Comparison of ENCODE assay signal across 17 cellular contexts in genomic region chr13:85373322-85373721, GRCh38.
DNase-seq lines count a peak whose midpoint lies in the region; ATAC-seq and TF ChIP-seq lines count a peak whose summit lies in the region.
"Had no signal": no experiment of that assay in that cellular context is flagged by ENCODE, and none has a peak within 500 bp of the region (broad histone marks: within the 10 kb centered on the region; RNA-seq: fewer than 3 reads in every experiment).

No MANE protein-coding gene starts in this region.

- H3K4me1 ChIP-seq in mammary epithelial cell (ENCODE audit: insufficient read depth, low read length) (peaks cover 4% of the 10 kb centered on the region), breast epithelium (no peaks in the 10 kb centered on the region), smooth muscle cell (ENCODE audit: low read depth) (no peaks in the 10 kb centered on the region)

- in situ Hi-C loops in mammary epithelial cell (cut with MboI; ENCODE audit: low sequenced_read_pairs in 2 of 2): no loop called here

- no peaks in the 10 kb centered on the region for H3F3A ChIP-seq in smooth muscle cell (ENCODE audit: low read depth)

- H3K4me2 ChIP-seq in mammary epithelial cell (ENCODE audit: insufficient read depth, low read depth, low read length) (no peak overlapping the region), smooth muscle cell (no peak overlapping the region)
- H3K4me2 ChIP-seq: BLaER1 treated with 17β-estradiol and CSF1 and Interleukin-3, amounts not matched to agents 10 nM and 100 nM had no signal

- H2AFZ ChIP-seq in mammary epithelial cell (ENCODE audit: low read depth, low read length) (peak overlapping the region; percentile 71), smooth muscle cell (ENCODE audit: low read depth) (peak overlapping the region; percentile 63)
- H2AFZ ChIP-seq: GM23248 had no signal

- no peak for ATAC-seq in GM18520 (IDR thresholded peaks at IDR 0.05; ENCODE audit: unreplicated experiment)

- H3K27me3 ChIP-seq in mammary epithelial cell (ENCODE audit: insufficient read depth, low read length) (no peaks in the 10 kb centered on the region), breast epithelium (no peaks in the 10 kb centered on the region), smooth muscle cell (ENCODE audit: low read depth) (no peaks in the 10 kb centered on the region)
- H3K27me3 ChIP-seq: BLaER1 treated with 17β-estradiol and CSF1 and Interleukin-3, amounts not matched to agents 10 nM and 100 nM had no signal

- H3K36me3 ChIP-seq in mammary epithelial cell (ENCODE audit: insufficient read depth, low read length) (no peaks in the 10 kb centered on the region), breast epithelium (no peaks in the 10 kb centered on the region), smooth muscle cell (ENCODE audit: low read depth) (no peaks in the 10 kb centered on the region)
- H3K36me3 ChIP-seq: BLaER1 treated with 17β-estradiol and CSF1 and Interleukin-3, amounts not matched to agents 10 nM and 100 nM had no signal

- WGBS in mammary epithelial cell (ENCODE audit: low coverage, missing lambda C conversion rate): 33% methylated on average over 3 of the region's 3 CpGs
- WGBS in smooth muscle cell (ENCODE audit: low lambda C conversion rate): 25% methylated on average over 3 of the region's 3 CpGs

- H3K9ac ChIP-seq in mammary epithelial cell (ENCODE audit: insufficient read depth, low read length) (no peak overlapping the region), smooth muscle cell (ENCODE audit: low read depth) (no peak overlapping the region)
- H3K9ac ChIP-seq: BLaER1 treated with 17β-estradiol and CSF1 and Interleukin-3, amounts not matched to agents 10 nM and 100 nM; GM23248 had no signal

- H3K9me3 ChIP-seq in mammary epithelial cell (replicated peaks; ENCODE audit: insufficient read depth, low read length): no peaks in the 10 kb centered on the region
- H3K9me3 ChIP-seq in breast epithelium: no peaks in the 10 kb centered on the region
- no peaks in the 10 kb centered on the region for H3K9me3 ChIP-seq in smooth muscle cell (replicated peaks; ENCODE audit: low read depth)

- dilution Hi-C loops in mammary epithelial cell (cut with HindIII; ENCODE audit: low sequenced_read_pairs): no loop called here

- H4K20me1 ChIP-seq in mammary epithelial cell (ENCODE audit: insufficient read depth, low read length) (no peaks in the 10 kb centered on the region), smooth muscle cell (ENCODE audit: low read depth) (no peaks in the 10 kb centered on the region)
- H4K20me1 ChIP-seq: BLaER1 treated with 17β-estradiol and CSF1 and Interleukin-3, amounts not matched to agents 10 nM and 100 nM had no signal

- H3K27ac ChIP-seq in mammary epithelial cell (ENCODE audit: insufficient read depth, low read depth, low read length): no peak overlapping the region
- H3K27ac ChIP-seq in breast epithelium: no peak overlapping the region
- H3K27ac ChIP-seq in smooth muscle cell (ENCODE audit: low read depth): no peak overlapping the region
- H3K27ac ChIP-seq: BLaER1 treated with 17β-estradiol and CSF1 and Interleukin-3, amounts not matched to agents 10 nM and 100 nM; GM23248; HL-60 had no signal

- no peak for DNase-seq in mammary epithelial cell
- DNase-seq in breast epithelium (ENCODE audit: low spot score in 2 of 2): no peak
- peak; percentile 88 for DNase-seq in LNCaP clone FGC (ENCODE audit: low read depth)
- DNase-seq in choroid plexus epithelial cell (ENCODE audit: low read depth): peak; percentile 17
- no peak for DNase-seq in smooth muscle cell (lab: John Stamatoyannopoulos, UW; ENCODE audit: unreplicated experiment)
- DNase-seq in HK-2 (ENCODE audit: unreplicated experiment): no peak
- DNase-seq in NOMO-1 treated with dmso at 0.1 percent for 144 hours (lab: John Stamatoyannopoulos, UW; ENCODE audit: unreplicated experiment): no peak
- DNase-seq: 8988T; CD4-positive, CD25-positive, alpha-beta regulatory T cell; CD8-positive, alpha-beta memory T cell; COR-L47; GM23248; HCEC 1CT; KBM-7 had no signal

- CTCF ChIA-PET in mammary epithelial cell (lab: Charles Lee; ENCODE audit: low non-redundant PET): no interaction called here

- no peak for TF ChIP-seq CTCF in mammary epithelial cell (conservative IDR thresholded peaks at IDR 0.05 in 1 of 2, IDR thresholded peaks at IDR 0.05 in 1 of 2; ENCODE audit: extremely low read depth in 1 of 2, insufficient read depth in 1 of 2, low read depth in 1 of 2, low read length in 2 of 2)
- no peak for TF ChIP-seq CTCF in breast epithelium (IDR thresholded peaks at IDR 0.05)
- TF ChIP-seq CTCF in LNCaP clone FGC (IDR thresholded peaks at IDR 0.05; ENCODE audit: control insufficient read depth, extremely low read depth, insufficient read depth): no peak
- TF ChIP-seq CTCF in choroid plexus epithelial cell (conservative IDR thresholded peaks at IDR 0.05; ENCODE audit: low read depth, low read length): no peak
- TF ChIP-seq CTCF in smooth muscle cell (IDR thresholded peaks at IDR 0.05; ENCODE audit: borderline replicate concordance, insufficient read depth, poor library complexity, severe bottlenecking): no peak

- TF ChIP-seq POLR2A in breast epithelium (IDR thresholded peaks at IDR 0.05): no peak

- intact Hi-C loops in mammary epithelial cell (cut with micrococcal nuclease) (no loop called here), breast epithelium (cut with DNase I; ENCODE audit: low total_unique reads) (no loop called here)

- BruUV-seq in mammary epithelial cell (replicated peaks; lab: Mats Ljungman, UMichigan): no TSS peak

- H3K4me3 ChIP-seq in mammary epithelial cell (replicated peaks in 1 of 3; ENCODE audit: insufficient read depth in 1 of 3, low read depth in 2 of 3, low read length in 3 of 3): no peak overlapping the region
- H3K4me3 ChIP-seq in breast epithelium: no peak overlapping the region
- no peak overlapping the region for H3K4me3 ChIP-seq in LNCaP clone FGC (ENCODE audit: low read depth, low read length)
- no peak overlapping the region for H3K4me3 ChIP-seq in choroid plexus epithelial cell (ENCODE audit: low read depth, low read length)
- no peak overlapping the region for H3K4me3 ChIP-seq in smooth muscle cell
- H3K4me3 ChIP-seq: BLaER1 treated with 17β-estradiol and CSF1 and Interleukin-3, amounts not matched to agents 10 nM and 100 nM; GM23248 had no signal

- H3K79me2 ChIP-seq in mammary epithelial cell (ENCODE audit: insufficient read depth, low read length) (no peaks in the 10 kb centered on the region), smooth muscle cell (ENCODE audit: low read depth) (no peaks in the 10 kb centered on the region)

Comparison
In these comparisons a context has a peak if more than half of its experiments do, and no peak if none do; other contexts are left out.
1. DNase-seq: peak in LNCaP clone FGC (single experiment) and choroid plexus epithelial cell (single experiment); none in mammary epithelial cell (single experiment), breast epithelium (0 of 2), smooth muscle cell (single experiment), HK-2 (single experiment) and NOMO-1 treated with dmso at 0.1 percent for 144 hours (single experiment).